In genomic region chr6:39430968-39431523, GRCh38 we compare ENCODE assay signal across 8 cellular contexts.
DNase-seq lines count a peak whose midpoint lies in the region; ATAC-seq and TF ChIP-seq lines count a peak whose summit lies in the region.

No MANE protein-coding gene starts in this region.

- peak overlapping the region in 1 of 2 experiments; percentile 55 for H3K18ac ChIP-seq in mesenchymal stem cell (ENCODE audit: low read depth in 1 of 2, low read length in 2 of 2)

- H3K4me3 ChIP-seq in mammary epithelial cell (replicated peaks in 1 of 3; ENCODE audit: insufficient read depth in 1 of 3, low read depth in 2 of 3, low read length in 3 of 3) (no peak overlapping the region), mesenchymal stem cell (ENCODE audit: insufficient read depth in 1 of 2, low read depth in 1 of 2, low read length in 2 of 2) (no peak overlapping the region)

- no peak overlapping the region for H3K4ac ChIP-seq in mesenchymal stem cell (ENCODE audit: low read depth in 1 of 2, low read length in 2 of 2)

- ATAC-seq in GM18511 (IDR thresholded peaks at IDR 0.05; ENCODE audit: unreplicated experiment): no peak
- ATAC-seq in omental fat pad (ENCODE audit: low FRiP score): no peak
- no peak for ATAC-seq in GM21360 (IDR thresholded peaks at IDR 0.05; ENCODE audit: unreplicated experiment)
- no peak for ATAC-seq in HG03045 (IDR thresholded peaks at IDR 0.05; ENCODE audit: unreplicated experiment)

- no peak overlapping the region for H4K91ac ChIP-seq in mesenchymal stem cell (ENCODE audit: low read length)

- no TSS peak for BruUV-seq in mammary epithelial cell (replicated peaks; lab: Mats Ljungman, UMichigan)

- no peaks in the 10 kb centered on the region for H3K79me1 ChIP-seq in mesenchymal stem cell (replicated peaks; ENCODE audit: low read length, poor library complexity, severe bottlenecking)

- dilution Hi-C loops in mammary epithelial cell (cut with HindIII; ENCODE audit: low sequenced_read_pairs): no loop called here

- H2BK120ac ChIP-seq in mesenchymal stem cell (ENCODE audit: low read depth, low read length): no peak overlapping the region

- no peaks in the 10 kb centered on the region for H4K20me1 ChIP-seq in mammary epithelial cell (ENCODE audit: insufficient read depth, low read length)

- no peaks in the 10 kb centered on the region for H3K9me3 ChIP-seq in mammary epithelial cell (replicated peaks; ENCODE audit: insufficient read depth, low read length)
- peaks cover 4% of the 10 kb centered on the region for H3K9me3 ChIP-seq in mesenchymal stem cell (ENCODE audit: control insufficient read depth, low read length)

- in situ Hi-C loops in mammary epithelial cell (cut with MboI; ENCODE audit: low sequenced_read_pairs in 2 of 2): no loop called here

- H3K27me3 ChIP-seq in mammary epithelial cell (ENCODE audit: insufficient read depth, low read length): no peaks in the 10 kb centered on the region
- H3K27me3 ChIP-seq in mesenchymal stem cell (ENCODE audit: control insufficient read depth in 1 of 2, insufficient read depth in 1 of 2, low read length in 2 of 2): no peaks in the 10 kb centered on the region

- intact Hi-C loops in mammary epithelial cell (cut with micrococcal nuclease): no loop called here

- peak; percentile 86 for DNase-seq in Ammon's horn (ENCODE audit: low spot score)
- peak; percentile 51 for DNase-seq in NCI-H1092 treated with DMSO at 0.1 percent for 48 hours (lab: John Stamatoyannopoulos, UW)
- no peak for DNase-seq in mammary epithelial cell
- peak; percentile 31 for DNase-seq in mesenchymal stem cell
- DNase-seq in omental fat pad (ENCODE audit: low spot score): no peak

- CTCF ChIA-PET in mammary epithelial cell (lab: Charles Lee; ENCODE audit: low non-redundant PET): no interaction called here

- 6% methylated on average over 11 of the region's 11 CpGs for WGBS in mammary epithelial cell (ENCODE audit: low coverage, missing lambda C conversion rate)
- WGBS in mesenchymal stem cell: 32% methylated on average over 8 of the region's 11 CpGs

- H2BK5ac ChIP-seq in mesenchymal stem cell (ENCODE audit: low read depth, low read length, poor library complexity, severe bottlenecking): no peak overlapping the region

- H3K4me2 ChIP-seq in mammary epithelial cell (ENCODE audit: insufficient read depth, low read depth, low read length): peak overlapping the region; percentile 66
- H3K4me2 ChIP-seq in mesenchymal stem cell (ENCODE audit: low read length, poor library complexity, severe bottlenecking): peak overlapping the region; percentile 4

- H2AFZ ChIP-seq in mammary epithelial cell (ENCODE audit: low read depth, low read length) (peak overlapping the region; percentile 69), mesenchymal stem cell (ENCODE audit: low read depth, low read length) (no peak overlapping the region)

- no peak overlapping the region for H2AK5ac ChIP-seq in mesenchymal stem cell (ENCODE audit: low read length, severe bottlenecking)

- H2BK12ac ChIP-seq in mesenchymal stem cell (ENCODE audit: low read length in 2 of 2): peak overlapping the region; percentile 28 to 47

- H3K9ac ChIP-seq in mammary epithelial cell (ENCODE audit: insufficient read depth, low read length): no peak overlapping the region
- no peak overlapping the region for H3K9ac ChIP-seq in mesenchymal stem cell (ENCODE audit: low read length)

- no peak overlapping the region for H3K23ac ChIP-seq in mesenchymal stem cell (ENCODE audit: low read length in 2 of 2)

- no peak overlapping the region for H3K27ac ChIP-seq in mammary epithelial cell (ENCODE audit: insufficient read depth, low read depth, low read length)
- no peak overlapping the region for H3K27ac ChIP-seq in mesenchymal stem cell (ENCODE audit: low read length, poor library complexity, severe bottlenecking)

- peak overlapping the region; percentile 66 for H4K8ac ChIP-seq in mesenchymal stem cell (ENCODE audit: low read length)

- TF ChIP-seq CTCF in mammary epithelial cell (conservative IDR thresholded peaks at IDR 0.05 in 1 of 2, IDR thresholded peaks at IDR 0.05 in 1 of 2; ENCODE audit: extremely low read depth in 1 of 2, insufficient read depth in 1 of 2, low read depth in 1 of 2, low read length in 2 of 2) (no peak), omental fat pad (IDR thresholded peaks at IDR 0.05) (no peak)

- H3K4me1 ChIP-seq in mammary epithelial cell (ENCODE audit: insufficient read depth, low read length) (peaks cover 42% of the 10 kb centered on the region), mesenchymal stem cell (ENCODE audit: control insufficient read depth, insufficient read depth, low read depth, low read length) (peaks cover 11% of the 10 kb centered on the region)

- H3K14ac ChIP-seq in mesenchymal stem cell (ENCODE audit: low read length in 2 of 2): no peak overlapping the region

- no peaks in the 10 kb centered on the region for H3K36me3 ChIP-seq in mammary epithelial cell (ENCODE audit: insufficient read depth, low read length)
- no peaks in the 10 kb centered on the region for H3K36me3 ChIP-seq in mesenchymal stem cell (ENCODE audit: control insufficient read depth in 1 of 2, insufficient read depth in 2 of 2, low read depth in 1 of 2, low read length in 2 of 2)

- H2BK15ac ChIP-seq in mesenchymal stem cell (ENCODE audit: low read depth, poor library complexity, severe bottlenecking): peak overlapping the region; percentile 44

- no peaks in the 10 kb centered on the region for H3K79me2 ChIP-seq in mammary epithelial cell (ENCODE audit: insufficient read depth, low read length)

Comparison
In these comparisons a context has a peak if more than half of its experiments do, and no peak if none do; other contexts are left out.
1. DNase-seq: peak in Ammon's horn (single experiment), NCI-H1092 treated with DMSO at 0.1 percent for 48 hours (single experiment) and mesenchymal stem cell (single experiment); none in mammary epithelial cell (single experiment) and omental fat pad (single experiment).